ENCODE assay signal across 1 cellular context in the genomic region with DNA sequence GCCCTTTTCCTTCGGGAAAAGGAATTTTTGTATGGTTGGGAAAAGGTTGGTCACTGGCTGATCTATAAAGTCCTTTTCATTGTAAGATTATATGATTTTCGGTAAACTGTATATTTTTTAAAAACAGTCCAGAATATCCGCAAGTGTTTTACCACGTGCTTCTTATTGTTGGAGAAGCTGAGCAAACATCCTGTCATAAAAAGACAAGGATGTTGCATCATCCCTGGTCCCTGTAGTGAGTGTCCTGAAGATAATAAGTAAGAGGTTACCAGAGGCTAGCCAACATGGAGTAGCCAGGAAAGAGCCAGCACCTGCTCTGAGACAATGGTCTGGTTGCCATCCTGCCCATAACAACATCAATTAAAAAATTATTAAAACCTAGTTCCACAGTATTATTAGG.
TF ChIP-seq lines count a peak whose summit lies in the region.

No MANE protein-coding gene starts in this region.

TF ChIP-seq in H1, 55 proteins besides CTCF, POLR2A, EP300 and RAD21 (continued from another document):
- TF ChIP-seq CHD7 (IDR thresholded peaks at IDR 0.05; ENCODE audit: insufficient replicate concordance, low read length) (no peak), E2F6 (IDR thresholded peaks at IDR 0.05) (no peak), BACH1 (IDR thresholded peaks at IDR 0.05; ENCODE audit: low read length) (no peak), BCL11A (IDR thresholded peaks at IDR 0.05; ENCODE audit: low read depth in 2 of 2, low read length in 2 of 2) (no peak), TBP (IDR thresholded peaks at IDR 0.05; ENCODE audit: low read depth, low read length) (no peak), JUN (IDR thresholded peaks at IDR 0.05; ENCODE audit: low read depth, low read length) (no peak), TAF1 (IDR thresholded peaks at IDR 0.05; ENCODE audit: low read depth, low read length) (no peak), RXRA (IDR thresholded peaks at IDR 0.05; ENCODE audit: insufficient read depth, low read depth, low read length) (no peak), TAF7 (optimal IDR thresholded peaks at IDR 0.05; ENCODE audit: borderline replicate concordance, low read depth, low read length) (no peak), TEAD4 (IDR thresholded peaks at IDR 0.05; ENCODE audit: low read depth, low read length) (no peak), CBX5 (IDR thresholded peaks at IDR 0.05; ENCODE audit: low read depth, low read length) (no peak)
- TF ChIP-seq, protein P1, sequence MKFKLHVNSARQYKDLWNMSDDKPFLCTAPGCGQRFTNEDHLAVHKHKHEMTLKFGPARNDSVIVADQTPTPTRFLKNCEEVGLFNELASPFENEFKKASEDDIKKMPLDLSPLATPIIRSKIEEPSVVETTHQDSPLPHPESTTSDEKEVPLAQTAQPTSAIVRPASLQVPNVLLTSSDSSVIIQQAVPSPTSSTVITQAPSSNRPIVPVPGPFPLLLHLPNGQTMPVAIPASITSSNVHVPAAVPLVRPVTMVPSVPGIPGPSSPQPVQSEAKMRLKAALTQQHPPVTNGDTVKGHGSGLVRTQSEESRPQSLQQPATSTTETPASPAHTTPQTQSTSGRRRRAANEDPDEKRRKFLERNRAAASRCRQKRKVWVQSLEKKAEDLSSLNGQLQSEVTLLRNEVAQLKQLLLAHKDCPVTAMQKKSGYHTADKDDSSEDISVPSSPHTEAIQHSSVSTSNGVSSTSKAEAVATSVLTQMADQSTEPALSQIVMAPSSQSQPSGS (IDR thresholded peaks at IDR 0.05; ENCODE audit: low read length), result no peak
